Comparison of ENCODE assay signal across 1 cellular context in the genomic region with DNA sequence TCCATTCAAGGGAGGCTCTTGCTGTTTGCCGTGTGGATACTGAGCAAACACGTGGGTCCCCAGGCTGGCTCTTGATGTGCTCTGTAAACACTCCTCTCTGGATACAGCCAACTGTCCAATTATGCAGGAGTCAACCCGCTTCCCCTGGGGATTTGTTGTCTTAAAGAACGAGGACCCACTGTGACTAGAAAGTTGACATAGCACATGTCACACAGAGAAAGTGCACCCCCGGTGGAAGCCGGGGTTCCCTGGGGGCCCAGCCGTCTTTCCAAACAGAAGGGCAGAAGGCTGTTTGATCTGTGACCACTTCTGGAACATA.
A peak's percentile ranks its signal among the peaks of the same experiment; 100 is the strongest.
TF ChIP-seq lines count a peak whose summit lies in the region.

No MANE protein-coding gene starts in this region.

TF ChIP-seq in HepG2, 621 proteins besides CTCF, POLR2A, EP300 and RAD21 (continued from another document and continues in another):
- no peak for TF ChIP-seq ZFP37 (CRISPR knock-in tag; IDR thresholded peaks at IDR 0.05; ENCODE audit: borderline replicate concordance)
- no peak for TF ChIP-seq ATAD3A (CRISPR knock-in tag; IDR thresholded peaks at IDR 0.05)
- TF ChIP-seq, protein P1, sequence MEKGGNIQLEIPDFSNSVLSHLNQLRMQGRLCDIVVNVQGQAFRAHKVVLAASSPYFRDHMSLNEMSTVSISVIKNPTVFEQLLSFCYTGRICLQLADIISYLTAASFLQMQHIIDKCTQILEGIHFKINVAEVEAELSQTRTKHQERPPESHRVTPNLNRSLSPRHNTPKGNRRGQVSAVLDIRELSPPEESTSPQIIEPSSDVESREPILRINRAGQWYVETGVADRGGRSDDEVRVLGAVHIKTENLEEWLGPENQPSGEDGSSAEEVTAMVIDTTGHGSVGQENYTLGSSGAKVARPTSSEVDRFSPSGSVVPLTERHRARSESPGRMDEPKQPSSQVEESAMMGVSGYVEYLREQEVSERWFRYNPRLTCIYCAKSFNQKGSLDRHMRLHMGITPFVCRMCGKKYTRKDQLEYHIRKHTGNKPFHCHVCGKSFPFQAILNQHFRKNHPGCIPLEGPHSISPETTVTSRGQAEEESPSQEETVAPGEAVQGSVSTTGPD (CRISPR knock-in tag; IDR thresholded peaks at IDR 0.05): no peak
- no peak for TF ChIP-seq ZNF780A (CRISPR knock-in tag; IDR thresholded peaks at IDR 0.05)
- no peak for TF ChIP-seq MEIS1 (CRISPR knock-in tag; IDR thresholded peaks at IDR 0.05; ENCODE audit: borderline replicate concordance)
- TF ChIP-seq ZMYM4 (CRISPR knock-in tag; IDR thresholded peaks at IDR 0.05): peak; percentile 34; the same call in 1 of the 2 replicates
- no peak for TF ChIP-seq HNRNPK (IDR thresholded peaks at IDR 0.05; ENCODE audit: low read depth, low read length, poor library complexity, severe bottlenecking)
- TF ChIP-seq, protein P2, sequence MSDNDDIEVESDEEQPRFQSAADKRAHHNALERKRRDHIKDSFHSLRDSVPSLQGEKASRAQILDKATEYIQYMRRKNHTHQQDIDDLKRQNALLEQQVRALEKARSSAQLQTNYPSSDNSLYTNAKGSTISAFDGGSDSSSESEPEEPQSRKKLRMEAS (IDR thresholded peaks at IDR 0.05): peak; percentile 63
- no peak for TF ChIP-seq CBX1 (IDR thresholded peaks at IDR 0.05; ENCODE audit: low read depth)
- TF ChIP-seq SOX5 (CRISPR knock-in tag; IDR thresholded peaks at IDR 0.05; ENCODE audit: borderline replicate concordance): peak; percentile 25; the same call in 1 of the 2 replicates
- TF ChIP-seq, protein P3, sequence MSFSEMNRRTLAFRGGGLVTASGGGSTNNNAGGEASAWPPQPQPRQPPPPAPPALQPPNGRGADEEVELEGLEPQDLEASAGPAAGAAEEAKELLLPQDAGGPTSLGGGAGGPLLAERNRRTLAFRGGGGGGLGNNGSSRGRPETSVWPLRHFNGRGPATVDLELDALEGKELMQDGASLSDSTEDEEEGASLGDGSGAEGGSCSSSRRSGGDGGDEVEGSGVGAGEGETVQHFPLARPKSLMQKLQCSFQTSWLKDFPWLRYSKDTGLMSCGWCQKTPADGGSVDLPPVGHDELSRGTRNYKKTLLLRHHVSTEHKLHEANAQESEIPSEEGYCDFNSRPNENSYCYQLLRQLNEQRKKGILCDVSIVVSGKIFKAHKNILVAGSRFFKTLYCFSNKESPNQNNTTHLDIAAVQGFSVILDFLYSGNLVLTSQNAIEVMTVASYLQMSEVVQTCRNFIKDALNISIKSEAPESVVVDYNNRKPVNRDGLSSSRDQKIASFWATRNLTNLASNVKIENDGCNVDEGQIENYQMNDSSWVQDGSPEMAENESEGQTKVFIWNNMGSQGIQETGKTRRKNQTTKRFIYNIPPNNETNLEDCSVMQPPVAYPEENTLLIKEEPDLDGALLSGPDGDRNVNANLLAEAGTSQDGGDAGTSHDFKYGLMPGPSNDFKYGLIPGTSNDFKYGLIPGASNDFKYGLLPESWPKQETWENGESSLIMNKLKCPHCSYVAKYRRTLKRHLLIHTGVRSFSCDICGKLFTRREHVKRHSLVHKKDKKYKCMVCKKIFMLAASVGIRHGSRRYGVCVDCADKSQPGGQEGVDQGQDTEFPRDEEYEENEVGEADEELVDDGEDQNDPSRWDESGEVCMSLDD (CRISPR knock-in tag; IDR thresholded peaks at IDR 0.05; ENCODE audit: borderline replicate concordance): peak; percentile 86
- TF ChIP-seq, protein P4, sequence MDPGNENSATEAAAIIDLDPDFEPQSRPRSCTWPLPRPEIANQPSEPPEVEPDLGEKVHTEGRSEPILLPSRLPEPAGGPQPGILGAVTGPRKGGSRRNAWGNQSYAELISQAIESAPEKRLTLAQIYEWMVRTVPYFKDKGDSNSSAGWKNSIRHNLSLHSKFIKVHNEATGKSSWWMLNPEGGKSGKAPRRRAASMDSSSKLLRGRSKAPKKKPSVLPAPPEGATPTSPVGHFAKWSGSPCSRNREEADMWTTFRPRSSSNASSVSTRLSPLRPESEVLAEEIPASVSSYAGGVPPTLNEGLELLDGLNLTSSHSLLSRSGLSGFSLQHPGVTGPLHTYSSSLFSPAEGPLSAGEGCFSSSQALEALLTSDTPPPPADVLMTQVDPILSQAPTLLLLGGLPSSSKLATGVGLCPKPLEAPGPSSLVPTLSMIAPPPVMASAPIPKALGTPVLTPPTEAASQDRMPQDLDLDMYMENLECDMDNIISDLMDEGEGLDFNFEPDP (CRISPR knock-in tag; conservative IDR thresholded peaks at IDR 0.05): no peak
- no peak for TF ChIP-seq KLF13 (CRISPR knock-in tag; IDR thresholded peaks at IDR 0.05)
- TF ChIP-seq, protein P5, sequence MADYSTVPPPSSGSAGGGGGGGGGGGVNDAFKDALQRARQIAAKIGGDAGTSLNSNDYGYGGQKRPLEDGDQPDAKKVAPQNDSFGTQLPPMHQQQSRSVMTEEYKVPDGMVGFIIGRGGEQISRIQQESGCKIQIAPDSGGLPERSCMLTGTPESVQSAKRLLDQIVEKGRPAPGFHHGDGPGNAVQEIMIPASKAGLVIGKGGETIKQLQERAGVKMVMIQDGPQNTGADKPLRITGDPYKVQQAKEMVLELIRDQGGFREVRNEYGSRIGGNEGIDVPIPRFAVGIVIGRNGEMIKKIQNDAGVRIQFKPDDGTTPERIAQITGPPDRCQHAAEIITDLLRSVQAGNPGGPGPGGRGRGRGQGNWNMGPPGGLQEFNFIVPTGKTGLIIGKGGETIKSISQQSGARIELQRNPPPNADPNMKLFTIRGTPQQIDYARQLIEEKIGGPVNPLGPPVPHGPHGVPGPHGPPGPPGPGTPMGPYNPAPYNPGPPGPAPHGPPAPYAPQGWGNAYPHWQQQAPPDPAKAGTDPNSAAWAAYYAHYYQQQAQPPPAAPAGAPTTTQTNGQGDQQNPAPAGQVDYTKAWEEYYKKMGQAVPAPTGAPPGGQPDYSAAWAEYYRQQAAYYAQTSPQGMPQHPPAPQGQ (CRISPR knock-in tag; IDR thresholded peaks at IDR 0.05; ENCODE audit: borderline replicate concordance): no peak
- TF ChIP-seq SALL1 (CRISPR knock-in tag; IDR thresholded peaks at IDR 0.05): peak; percentile 33; the same call in 1 of the 2 replicates
- no peak for TF ChIP-seq ZNF3 (CRISPR knock-in tag; IDR thresholded peaks at IDR 0.05)
- no peak for TF ChIP-seq NFIB (CRISPR knock-in tag; IDR thresholded peaks at IDR 0.05; ENCODE audit: borderline replicate concordance)
- no peak for TF ChIP-seq TMF1 (CRISPR knock-in tag; IDR thresholded peaks at IDR 0.05; ENCODE audit: low read depth)
- no peak for TF ChIP-seq ETV6 (CRISPR knock-in tag; conservative IDR thresholded peaks at IDR 0.05)
- TF ChIP-seq KDM2A (CRISPR knock-in tag; IDR thresholded peaks at IDR 0.05; ENCODE audit: borderline replicate concordance, low read depth): peak; percentile 17; the same call in 1 of the 2 replicates
- TF ChIP-seq ZNF772 (CRISPR knock-in tag; IDR thresholded peaks at IDR 0.05): no peak
- no peak for TF ChIP-seq ZNF441 (CRISPR knock-in tag; IDR thresholded peaks at IDR 0.05; ENCODE audit: borderline replicate concordance)
- TF ChIP-seq RXRB (CRISPR knock-in tag; IDR thresholded peaks at IDR 0.05; ENCODE audit: borderline replicate concordance): 0 out of 2 replicates have a peak, but pooled peaks have one; percentile 12
- no peak for TF ChIP-seq KLF12 (CRISPR knock-in tag; IDR thresholded peaks at IDR 0.05; ENCODE audit: borderline replicate concordance)
- peak; percentile 63 for TF ChIP-seq SAP130 (CRISPR knock-in tag; IDR thresholded peaks at IDR 0.05; ENCODE audit: low read depth)
- TF ChIP-seq, protein P6, sequence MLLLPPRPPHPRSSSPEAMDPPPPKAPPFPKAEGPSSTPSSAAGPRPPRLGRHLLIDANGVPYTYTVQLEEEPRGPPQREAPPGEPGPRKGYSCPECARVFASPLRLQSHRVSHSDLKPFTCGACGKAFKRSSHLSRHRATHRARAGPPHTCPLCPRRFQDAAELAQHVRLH (CRISPR knock-in tag; IDR thresholded peaks at IDR 0.05; ENCODE audit: borderline replicate concordance, low read depth): 0 out of 2 replicates have a peak, but pooled peaks have one; percentile 32
- peak; percentile 39; the same call in 1 of the 2 replicates for TF ChIP-seq ISL2 (CRISPR knock-in tag; IDR thresholded peaks at IDR 0.05)
- TF ChIP-seq FOXP1 (IDR thresholded peaks at IDR 0.05): no peak
- peak; percentile 76 for TF ChIP-seq FOXP1 (CRISPR knock-in tag; IDR thresholded peaks at IDR 0.05)
- TF ChIP-seq, protein P7, sequence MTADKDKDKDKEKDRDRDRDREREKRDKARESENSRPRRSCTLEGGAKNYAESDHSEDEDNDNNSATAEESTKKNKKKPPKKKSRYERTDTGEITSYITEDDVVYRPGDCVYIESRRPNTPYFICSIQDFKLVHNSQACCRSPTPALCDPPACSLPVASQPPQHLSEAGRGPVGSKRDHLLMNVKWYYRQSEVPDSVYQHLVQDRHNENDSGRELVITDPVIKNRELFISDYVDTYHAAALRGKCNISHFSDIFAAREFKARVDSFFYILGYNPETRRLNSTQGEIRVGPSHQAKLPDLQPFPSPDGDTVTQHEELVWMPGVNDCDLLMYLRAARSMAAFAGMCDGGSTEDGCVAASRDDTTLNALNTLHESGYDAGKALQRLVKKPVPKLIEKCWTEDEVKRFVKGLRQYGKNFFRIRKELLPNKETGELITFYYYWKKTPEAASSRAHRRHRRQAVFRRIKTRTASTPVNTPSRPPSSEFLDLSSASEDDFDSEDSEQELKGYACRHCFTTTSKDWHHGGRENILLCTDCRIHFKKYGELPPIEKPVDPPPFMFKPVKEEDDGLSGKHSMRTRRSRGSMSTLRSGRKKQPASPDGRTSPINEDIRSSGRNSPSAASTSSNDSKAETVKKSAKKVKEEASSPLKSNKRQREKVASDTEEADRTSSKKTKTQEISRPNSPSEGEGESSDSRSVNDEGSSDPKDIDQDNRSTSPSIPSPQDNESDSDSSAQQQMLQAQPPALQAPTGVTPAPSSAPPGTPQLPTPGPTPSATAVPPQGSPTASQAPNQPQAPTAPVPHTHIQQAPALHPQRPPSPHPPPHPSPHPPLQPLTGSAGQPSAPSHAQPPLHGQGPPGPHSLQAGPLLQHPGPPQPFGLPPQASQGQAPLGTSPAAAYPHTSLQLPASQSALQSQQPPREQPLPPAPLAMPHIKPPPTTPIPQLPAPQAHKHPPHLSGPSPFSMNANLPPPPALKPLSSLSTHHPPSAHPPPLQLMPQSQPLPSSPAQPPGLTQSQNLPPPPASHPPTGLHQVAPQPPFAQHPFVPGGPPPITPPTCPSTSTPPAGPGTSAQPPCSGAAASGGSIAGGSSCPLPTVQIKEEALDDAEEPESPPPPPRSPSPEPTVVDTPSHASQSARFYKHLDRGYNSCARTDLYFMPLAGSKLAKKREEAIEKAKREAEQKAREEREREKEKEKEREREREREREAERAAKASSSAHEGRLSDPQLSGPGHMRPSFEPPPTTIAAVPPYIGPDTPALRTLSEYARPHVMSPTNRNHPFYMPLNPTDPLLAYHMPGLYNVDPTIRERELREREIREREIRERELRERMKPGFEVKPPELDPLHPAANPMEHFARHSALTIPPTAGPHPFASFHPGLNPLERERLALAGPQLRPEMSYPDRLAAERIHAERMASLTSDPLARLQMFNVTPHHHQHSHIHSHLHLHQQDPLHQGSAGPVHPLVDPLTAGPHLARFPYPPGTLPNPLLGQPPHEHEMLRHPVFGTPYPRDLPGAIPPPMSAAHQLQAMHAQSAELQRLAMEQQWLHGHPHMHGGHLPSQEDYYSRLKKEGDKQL (CRISPR knock-in tag; IDR thresholded peaks at IDR 0.05; ENCODE audit: low read depth): 0 out of 2 replicates have a peak, but pooled peaks have one; percentile 18
- TF ChIP-seq TARDBP (CRISPR knock-in tag; IDR thresholded peaks at IDR 0.05): 0 out of 2 replicates have a peak, but pooled peaks have one; percentile 46
- TF ChIP-seq ZNF644 (CRISPR knock-in tag; IDR thresholded peaks at IDR 0.05; ENCODE audit: low read depth): 0 out of 2 replicates have a peak, but pooled peaks have one; percentile 32
- peak; percentile 78 for TF ChIP-seq FOXA3 (CRISPR knock-in tag; IDR thresholded peaks at IDR 0.05)
- TF ChIP-seq ARNTL (CRISPR knock-in tag; IDR thresholded peaks at IDR 0.05): no peak
- TF ChIP-seq NR2F6 (IDR thresholded peaks at IDR 0.05): peak; percentile 44; the same call in 1 of the 2 replicates
- peak; percentile 29; the same call in 1 of the 2 replicates for TF ChIP-seq NR2F6 (CRISPR knock-in tag; IDR thresholded peaks at IDR 0.05)
- TF ChIP-seq BCL6 (CRISPR knock-in tag; IDR thresholded peaks at IDR 0.05): 0 out of 2 replicates have a peak, but pooled peaks have one; percentile 34
- TF ChIP-seq, protein P8, sequence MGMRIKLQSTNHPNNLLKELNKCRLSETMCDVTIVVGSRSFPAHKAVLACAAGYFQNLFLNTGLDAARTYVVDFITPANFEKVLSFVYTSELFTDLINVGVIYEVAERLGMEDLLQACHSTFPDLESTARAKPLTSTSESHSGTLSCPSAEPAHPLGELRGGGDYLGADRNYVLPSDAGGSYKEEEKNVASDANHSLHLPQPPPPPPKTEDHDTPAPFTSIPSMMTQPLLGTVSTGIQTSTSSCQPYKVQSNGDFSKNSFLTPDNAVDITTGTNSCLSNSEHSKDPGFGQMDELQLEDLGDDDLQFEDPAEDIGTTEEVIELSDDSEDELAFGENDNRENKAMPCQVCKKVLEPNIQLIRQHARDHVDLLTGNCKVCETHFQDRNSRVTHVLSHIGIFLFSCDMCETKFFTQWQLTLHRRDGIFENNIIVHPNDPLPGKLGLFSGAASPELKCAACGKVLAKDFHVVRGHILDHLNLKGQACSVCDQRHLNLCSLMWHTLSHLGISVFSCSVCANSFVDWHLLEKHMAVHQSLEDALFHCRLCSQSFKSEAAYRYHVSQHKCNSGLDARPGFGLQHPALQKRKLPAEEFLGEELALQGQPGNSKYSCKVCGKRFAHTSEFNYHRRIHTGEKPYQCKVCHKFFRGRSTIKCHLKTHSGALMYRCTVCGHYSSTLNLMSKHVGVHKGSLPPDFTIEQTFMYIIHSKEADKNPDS (CRISPR knock-in tag; IDR thresholded peaks at IDR 0.05): no peak
- TF ChIP-seq ATF1 (CRISPR knock-in tag; IDR thresholded peaks at IDR 0.05): no peak
- no peak for TF ChIP-seq MYNN (CRISPR knock-in tag; IDR thresholded peaks at IDR 0.05; ENCODE audit: low read depth)
